ENCODE assay signal across 1 cellular context in genomic region chr1:235266967-235267366, GRCh38.
TF ChIP-seq lines count a peak whose summit lies in the region.

No MANE protein-coding gene starts in this region.

TF ChIP-seq in GM23338, 12 proteins besides CTCF, POLR2A, EP300 and RAD21 (continued from another document):
- TF ChIP-seq ETS1 (IDR thresholded peaks at IDR 0.05) (no peak), ZNF462 (CRISPR knock-in tag; IDR thresholded peaks at IDR 0.05) (no peak)
